13 cellular contexts compared by ENCODE assay signal in the genomic region with DNA sequence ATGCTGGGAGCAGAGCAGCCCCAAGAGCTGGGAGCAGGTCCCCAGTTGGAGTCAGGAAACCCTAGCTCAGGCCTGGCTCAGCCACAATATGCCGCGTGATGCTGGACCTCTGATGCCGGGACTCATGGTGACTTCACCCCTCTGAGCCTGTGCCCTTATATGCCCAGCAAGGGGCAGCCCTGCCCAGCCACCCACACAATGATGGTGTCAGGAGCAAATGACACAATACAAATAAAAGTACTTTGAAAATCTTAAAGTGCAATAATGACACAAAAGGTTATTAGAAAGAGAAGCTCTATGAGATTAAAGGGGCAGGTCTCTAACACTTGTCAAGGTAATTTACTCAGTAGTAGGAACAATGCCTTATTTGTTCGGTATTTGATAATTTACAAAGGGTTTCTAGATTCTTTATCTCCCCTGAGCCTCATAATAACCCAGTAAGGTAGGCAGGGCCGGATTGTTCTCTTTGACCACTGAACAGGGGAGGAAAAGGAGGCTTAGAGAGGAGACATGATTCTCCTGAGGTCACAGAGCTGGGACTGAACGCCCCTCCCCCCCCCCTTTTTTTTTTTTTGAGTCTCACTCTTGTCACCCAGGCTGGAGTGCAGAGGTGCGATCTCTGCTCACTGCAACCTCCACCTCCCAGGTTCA. TPM values are rescaled to one million over a fixed set of nuclear protein-coding genes. Genes with fewer than 3 reads are reported as not detected.
A peak's percentile ranks its signal among the peaks of the same experiment; 100 is the strongest.
DNase-seq lines count a peak whose midpoint lies in the region; TF ChIP-seq lines count a peak whose summit lies in the region.
"Had no signal": no experiment of that assay in that cellular context is flagged by ENCODE, and none has a peak within 500 bp of the region (broad histone marks: within the 10 kb centered on the region; RNA-seq: fewer than 3 reads in every experiment).

No MANE protein-coding gene starts in this region.

- no peaks in the 10 kb centered on the region for H3K9me2 ChIP-seq in PC-9 (ENCODE audit: insufficient read depth)

- TF ChIP-seq CTCF in PC-9 (conservative IDR thresholded peaks at IDR 0.05): no peak
- TF ChIP-seq CTCF in esophagus squamous epithelium (IDR thresholded peaks at IDR 0.05): no peak
- TF ChIP-seq CTCF in progenitor cell of endocrine pancreas (IDR thresholded peaks at IDR 0.05; ENCODE audit: unreplicated experiment): no peak

- CTCF ChIA-PET in PC-9 (lab: Charles Lee): interaction anchor here (0.7 to 1.0 kb wide), 2 partner anchors 41 to 166 kb away, joined by 4 to 6 read pairs; no protein-coding TSS in a partner anchor

- no peak for TF ChIP-seq POLR2A in esophagus squamous epithelium (IDR thresholded peaks at IDR 0.05)

- H3K4me1 ChIP-seq in PC-9 (replicated peaks; ENCODE audit: insufficient read depth): peaks cover 55% of the 10 kb centered on the region
- peaks cover 37 to 84% (median 40%) of the 10 kb centered on the region in 3 donors for H3K4me1 ChIP-seq in esophagus squamous epithelium

- H3K9me3 Mint-ChIP-seq in immature natural killer cell (no peaks in the 10 kb centered on the region), progenitor cell of endocrine pancreas (ENCODE audit: low read depth) (no peaks in the 10 kb centered on the region)
- H3K9me3 Mint-ChIP-seq: activated naive CD4-positive, alpha-beta T cell treated with anti-CD3 and anti-CD28 coated beads for 36 hours had no signal

- H3K27me3 Mint-ChIP-seq in immature natural killer cell (ENCODE audit: low read depth in 3 of 3) (peaks cover 3 to 17% (median 3%) of the 10 kb centered on the region in 3 donors), progenitor cell of endocrine pancreas (peaks cover 14% of the 10 kb centered on the region)

- intact Hi-C loops in PC-9 (cut with micrococcal nuclease; ENCODE audit: unreplicated experiment) (no loop called here), esophagus squamous epithelium (cut with DNase I) (no loop called here)

- peaks cover 26% of the 10 kb centered on the region for H3F3A ChIP-seq in PC-9 (ENCODE audit: insufficient read depth, low read depth)

- H3K4me1 Mint-ChIP-seq in immature natural killer cell (no peaks in the 10 kb centered on the region), progenitor cell of endocrine pancreas (ENCODE audit: low read depth) (peaks cover 2% of the 10 kb centered on the region)

- 35 to 50% methylated on average over 3 to 4 of the region's 7 CpGs for WGBS in esophagus squamous epithelium, 2 donors

- no TSS peak for BruUV-seq in PC-9 (replicated peaks; lab: Mats Ljungman, UMichigan)

- H4K20me1 ChIP-seq in PC-9 (ENCODE audit: insufficient read depth): no peaks in the 10 kb centered on the region

- POLR2A ChIA-PET in PC-9 (lab: Charles Lee; ENCODE audit: unreplicated experiment): no interaction called here

- no peaks in the 10 kb centered on the region for H3K79me2 ChIP-seq in PC-9 (ENCODE audit: low read depth)

- H3K27ac ChIP-seq in PC-9 (peak overlapping the region; percentile 30), esophagus squamous epithelium (peak overlapping the region; percentile 84 to 95 (median 89))

- H3K9me3 ChIP-seq in PC-9 (ENCODE audit: insufficient read depth, low read depth) (no peaks in the 10 kb centered on the region), esophagus squamous epithelium (no peaks in the 10 kb centered on the region)
- H3K9me3 ChIP-seq: tibial nerve had no signal

- H2AFZ ChIP-seq in PC-9: no peak overlapping the region

- no peaks in the 10 kb centered on the region for H3K36me3 Mint-ChIP-seq in immature natural killer cell
- no peaks in the 10 kb centered on the region for H3K36me3 Mint-ChIP-seq in progenitor cell of endocrine pancreas (ENCODE audit: insufficient read depth)

- H3K36me3 ChIP-seq in PC-9 (ENCODE audit: low read depth): no peaks in the 10 kb centered on the region
- H3K36me3 ChIP-seq in esophagus squamous epithelium: no peaks in the 10 kb centered on the region
- H3K36me3 ChIP-seq: tibial nerve had no signal

- H3K27ac Mint-ChIP-seq in immature natural killer cell (no peak overlapping the region), progenitor cell of endocrine pancreas (no peak overlapping the region)
- H3K27ac Mint-ChIP-seq: activated naive CD4-positive, alpha-beta T cell treated with anti-CD3 and anti-CD28 coated beads for 36 hours had no signal

- H3K27me3 ChIP-seq in PC-9 (ENCODE audit: insufficient read depth, low read depth): no peaks in the 10 kb centered on the region
- H3K27me3 ChIP-seq in esophagus squamous epithelium: no peaks in the 10 kb centered on the region
- H3K27me3 ChIP-seq: tibial nerve had no signal

- H3K4me3 ChIP-seq in PC-9: no peak overlapping the region
- no peak overlapping the region for H3K4me3 ChIP-seq in esophagus squamous epithelium
- H3K4me3 ChIP-seq: tibial nerve had no signal

- DNase-seq in CD1c-positive myeloid dendritic cell (ENCODE audit: extremely low spot score) (peak; percentile 87), PC-9 (peak in 1 of 2 experiments; percentile 40), esophagus squamous epithelium (lab: John Stamatoyannopoulos, UW) (no peak), putamen (ENCODE audit: low spot score) (peak; percentile 72), NCI-H524 treated with DMSO at 0.1 percent for 48 hours (lab: John Stamatoyannopoulos, UW) (no peak), activated T-cell treated with anti-CD3 and anti-CD28 coated beads for 4 hours (no peak), immature natural killer cell (no peak), progenitor cell of endocrine pancreas (ENCODE audit: low spot score, unreplicated experiment) (no peak)
- DNase-seq: activated CD4-positive, alpha-beta T cell treated with anti-CD3 and anti-CD28 coated beads, Interleukin-2, amount 50 U/mL, for 48 hours; activated naive CD4-positive, alpha-beta T cell treated with anti-CD3 and anti-CD28 coated beads for 36 hours; kidney glomerular epithelial cell; SW 1271 had no signal

- H3K4me2 ChIP-seq in PC-9: no peak overlapping the region

- H3K4me3 Mint-ChIP-seq in immature natural killer cell: no peak overlapping the region
- H3K4me3 Mint-ChIP-seq in progenitor cell of endocrine pancreas (ENCODE audit: low read depth): no peak overlapping the region
- H3K4me3 Mint-ChIP-seq: activated naive CD4-positive, alpha-beta T cell treated with anti-CD3 and anti-CD28 coated beads for 36 hours had no signal

RNA-seq across cellular contexts. Expression of a gene that starts 18.4 kb away (rescaled TPM):
- total RNA-seq in PC-9 (2021) (41.2 and 50.5 TPM in 2 replicates), esophagus squamous epithelium (1 to 10 TPM; 1.3 to 3.4 (median 1.8) TPM), progenitor cell of endocrine pancreas (42.3 TPM in 2 replicates)
- 1 to 10 TPM in 2 of 3 donors, not detected in 1; 1.6 to 2.5 TPM for polyA plus RNA-seq in immature natural killer cell

RNA-seq across cellular contexts. Expression of a gene that starts 33.2 kb away (rescaled TPM):
- total RNA-seq in PC-9 (2021) (150 and 171 TPM in 2 replicates), esophagus squamous epithelium (100 to 1,000 TPM; 214 to 388 (median 335) TPM), progenitor cell of endocrine pancreas (106 and 114 TPM in 2 replicates)
- 10 to 100 TPM; 69.9 to 85.2 (median 80.5) TPM for polyA plus RNA-seq in immature natural killer cell

Comparison
In these comparisons a context has a peak if more than half of its experiments do, and no peak if none do; other contexts are left out.
1. DNase-seq: peak in CD1c-positive myeloid dendritic cell (single experiment) and putamen (single experiment); none in esophagus squamous epithelium (single experiment), NCI-H524 treated with DMSO at 0.1 percent for 48 hours (single experiment), activated T-cell treated with anti-CD3 and anti-CD28 coated beads for 4 hours (single experiment), immature natural killer cell (0 of 3) and progenitor cell of endocrine pancreas (single experiment).